Comparison of ENCODE assay signal across 8 cellular contexts in genomic region chr19:11092181-11092538, GRCh38. TPM values are rescaled to one million over a fixed set of nuclear protein-coding genes. Genes with fewer than 3 reads are reported as not detected.
A peak's percentile ranks its signal among the peaks of the same experiment; 100 is the strongest.
DNase-seq lines count a peak whose midpoint lies in the region; ATAC-seq and TF ChIP-seq lines count a peak whose summit lies in the region.

No MANE protein-coding gene starts in this region.

- no peak for TF ChIP-seq CTCF in SU-DHL-6 (IDR thresholded peaks at IDR 0.05; ENCODE audit: insufficient read depth, low read length, poor library complexity, severe bottlenecking)
- no peak for TF ChIP-seq CTCF in colonic mucosa (IDR thresholded peaks at IDR 0.05)

- no peaks in the 10 kb centered on the region for H3K9me3 ChIP-seq in SU-DHL-6 (ENCODE audit: insufficient read depth, low read length)
- H3K9me3 ChIP-seq in colonic mucosa, result no peaks in the 10 kb centered on the region
- no peaks in the 10 kb centered on the region for H3K9me3 ChIP-seq in muscle layer of colon (ENCODE audit: low read length)

- H3K36me3 ChIP-seq in SU-DHL-6 (ENCODE audit: low read length), result peaks cover 8% of the 10 kb centered on the region; the same call in 1 of the 2 replicates
- no peaks in the 10 kb centered on the region for H3K36me3 ChIP-seq in colonic mucosa
- H3K36me3 ChIP-seq in muscle layer of colon (ENCODE audit: insufficient read depth, low read length), result no peaks in the 10 kb centered on the region

- peaks cover 9% of the 10 kb centered on the region; the same call in 1 of the 2 replicates for H3F3A ChIP-seq in SU-DHL-6 (ENCODE audit: insufficient read depth)

- H3K79me2 ChIP-seq in SU-DHL-6 (ENCODE audit: insufficient read depth, low read length), result peaks cover 67% of the 10 kb centered on the region

- H4K20me1 ChIP-seq in SU-DHL-6 (ENCODE audit: low read depth, low read length), result peaks cover 26% of the 10 kb centered on the region; the same call in 1 of the 2 replicates

- DNase-seq in activated CD4-positive, CD25-positive, alpha-beta regulatory T cell treated with anti-CD3 and anti-CD28 coated beads, Interleukin-2, amount 50 U/mL, for 16 hours (ENCODE audit: low read depth, low spot score), result peak; percentile 30
- no peak for DNase-seq in activated CD4-positive, CD25-positive, alpha-beta regulatory T cell treated with anti-CD3 and anti-CD28 coated beads, Interleukin-2, amount 50 U/mL, for 72 hours
- DNase-seq in colonic mucosa, result no peak
- DNase-seq in NCI-H2107 treated with DMSO at 0.1 percent for 48 hours (lab: John Stamatoyannopoulos, UW; ENCODE audit: unreplicated experiment), result no peak
- DNase-seq in NCI-H1930 (lab: John Stamatoyannopoulos, UW), result no peak

- H3K27ac ChIP-seq in SU-DHL-6 (ENCODE audit: low read depth, low read length) (no peak overlapping the region), colonic mucosa (peak overlapping the region; percentile 93), muscle layer of colon (ENCODE audit: low read depth, low read length) (peak overlapping the region; percentile 56)

- peak overlapping the region; percentile 93 for H3K4me2 ChIP-seq in SU-DHL-6 (ENCODE audit: low read depth, low read length, poor library complexity, severe bottlenecking)

- intact Hi-C loops in colonic mucosa (cut with DNase I), result no loop called here

- H3K9me2 ChIP-seq in SU-DHL-6 (replicated peaks; ENCODE audit: insufficient read depth, low read length), result no peaks in the 10 kb centered on the region

- H3K27me3 ChIP-seq in SU-DHL-6 (ENCODE audit: low read length) (no peaks in the 10 kb centered on the region), colonic mucosa (no peaks in the 10 kb centered on the region), muscle layer of colon (ENCODE audit: control insufficient read depth in 1 of 2, insufficient read depth in 2 of 2, low read length in 2 of 2) (peaks cover 0 to 5% of the 10 kb centered on the region in 2 donors)

- ATAC-seq in HG03196 (IDR thresholded peaks at IDR 0.05; ENCODE audit: unreplicated experiment), result no peak

- H3K4me1 ChIP-seq in colonic mucosa (peaks cover 15% of the 10 kb centered on the region), muscle layer of colon (ENCODE audit: insufficient read depth, low read length) (peaks cover 41% of the 10 kb centered on the region)

- no peak overlapping the region for H2AFZ ChIP-seq in SU-DHL-6 (ENCODE audit: low read depth, low read length, severe bottlenecking)

- H3K4me3 ChIP-seq in SU-DHL-6 (ENCODE audit: insufficient read depth, low read length, poor library complexity, severe bottlenecking) (no peak overlapping the region), colonic mucosa (peak overlapping the region; percentile 70), muscle layer of colon (ENCODE audit: low read depth in 1 of 2, low read length in 2 of 2) (no peak overlapping the region)

- no peak overlapping the region for H3K9ac ChIP-seq in SU-DHL-6 (ENCODE audit: low read length)
- H3K9ac ChIP-seq in colonic mucosa (ENCODE audit: low read depth in 2 of 2, low read length in 2 of 2), result peak overlapping the region in 1 of 2 donors; percentile 63
- H3K9ac ChIP-seq in muscle layer of colon (ENCODE audit: low read length), result no peak overlapping the region

RNA-seq across cellular contexts. Expression of gene LDLR, which starts 2.9 kb away (rescaled TPM):
- 100 to 1,000 TPM in 1 of 2 donors, 10 to 100 TPM in 1; 65.0 to 190 TPM for total RNA-seq in colonic mucosa
